ENCODE assay signal across 19 cellular contexts in the genomic region with DNA sequence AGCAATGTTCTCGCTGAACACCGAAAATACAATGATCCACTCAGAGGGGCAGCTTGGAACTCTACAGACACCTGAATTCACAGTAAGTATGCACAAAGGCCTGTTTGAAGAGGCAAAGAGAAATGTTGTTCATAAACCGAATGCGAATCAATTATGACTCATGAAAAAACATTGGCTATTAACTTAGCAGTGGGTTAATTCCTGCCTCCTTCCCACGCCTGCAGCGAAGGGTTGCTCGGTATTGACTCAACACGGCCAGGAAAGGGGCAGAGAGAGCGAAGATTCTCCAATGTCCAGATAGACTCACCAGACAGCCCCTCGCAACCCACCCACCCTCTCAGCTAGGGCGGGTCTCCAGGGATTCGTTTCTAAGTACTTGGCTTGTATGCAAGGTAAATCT. TPM values are rescaled to one million over a fixed set of nuclear protein-coding genes. Genes with fewer than 3 reads are reported as not detected.
DNase-seq lines count a peak whose midpoint lies in the region; ATAC-seq and TF ChIP-seq lines count a peak whose summit lies in the region.
"Had no signal": no experiment of that assay in that cellular context is flagged by ENCODE, and none has a peak within 500 bp of the region (broad histone marks: within the 10 kb centered on the region; RNA-seq: fewer than 3 reads in every experiment).

No MANE protein-coding gene starts in this region.

- CTCF ChIA-PET in Panc1 (lab: Charles Lee), result no interaction called here
- CTCF ChIA-PET in activated CD4-positive, alpha-beta T cell treated with anti-CD3 and anti-CD28 coated beads for 36 hours (lab: Charles Lee), result no interaction called here

- POLR2A ChIA-PET in Panc1 (lab: Charles Lee), result no interaction called here
- POLR2A ChIA-PET in activated CD4-positive, alpha-beta T cell treated with anti-CD3 and anti-CD28 coated beads for 36 hours (lab: Charles Lee), result no interaction called here

- ATAC-seq in Panc1 (peak; percentile 31; the same call in 1 of the 2 replicates), foreskin keratinocyte (peak; percentile 82), mucosa of descending colon (no peak)
- ATAC-seq in activated CD4-positive, alpha-beta T cell treated with anti-CD3 and anti-CD28 coated beads for 36 hours, result no peak

- peaks cover 15% of the 10 kb centered on the region for H3K27me3 Mint-ChIP-seq in progenitor cell of endocrine pancreas
- H3K27me3 Mint-ChIP-seq in activated CD4-positive, alpha-beta T cell treated with anti-CD3 and anti-CD28 coated beads for 36 hours, result peaks cover 5% of the 10 kb centered on the region

- H3K27ac ChIP-seq in Panc1 (ENCODE audit: low read length), result no peak overlapping the region
- no peak overlapping the region for H3K27ac ChIP-seq in foreskin keratinocyte
- peak overlapping the region; percentile 44 for H3K27ac ChIP-seq in temporal lobe (ENCODE audit: low read depth, low read length)
- H3K27ac ChIP-seq: Peyer's patch had no signal

- no peak overlapping the region for H3K27ac Mint-ChIP-seq in progenitor cell of endocrine pancreas
- no peak overlapping the region for H3K27ac Mint-ChIP-seq in activated CD4-positive, alpha-beta T cell treated with anti-CD3 and anti-CD28 coated beads for 36 hours
- H3K27ac Mint-ChIP-seq: CD4-positive, alpha-beta memory T cell; H9 had no signal

- no peak overlapping the region for H3K4me3 ChIP-seq in Panc1 (ENCODE audit: low read depth in 2 of 2, low read length in 2 of 2)
- no peak overlapping the region for H3K4me3 ChIP-seq in astrocyte of the spinal cord (ENCODE audit: low read depth, low read length)
- H3K4me3 ChIP-seq in mucosa of descending colon, result no peak overlapping the region
- H3K4me3 ChIP-seq: Peyer's patch had no signal

- no peaks in the 10 kb centered on the region for H3K36me3 ChIP-seq in Panc1 (ENCODE audit: control insufficient read depth, insufficient read depth, low read length)
- H3K36me3 ChIP-seq in mucosa of descending colon (ENCODE audit: low read depth), result no peaks in the 10 kb centered on the region
- H3K36me3 ChIP-seq: BE2C, Peyer's patch had no signal

- DNase-seq in Panc1 (ENCODE audit: low read depth, low spot score), result no peak
- DNase-seq in astrocyte of the spinal cord (ENCODE audit: low read depth, low spot score), result peak; percentile 23
- DNase-seq in foreskin keratinocyte, result no peak
- no peak for DNase-seq in progenitor cell of endocrine pancreas (ENCODE audit: low spot score, unreplicated experiment)
- no peak for DNase-seq in activated CD4-positive, alpha-beta T cell treated with anti-CD3 and anti-CD28 coated beads for 36 hours
- DNase-seq in mucosa of descending colon, result no peak
- DNase-seq: BE2C; CD4-positive, alpha-beta memory T cell; H9; KG1; NCI-H1092; NCI-H187; NCI-H446 treated with DMSO at 0.1 percent for 48 hours; NCI-H82; Peyer's patch; SIG-M5 had no signal

- no TSS peak for BruUV-seq in Panc1 (replicated peaks; lab: Mats Ljungman, UMichigan)

- peaks cover 2% of the 10 kb centered on the region for H3K4me1 Mint-ChIP-seq in progenitor cell of endocrine pancreas (ENCODE audit: low read depth)
- no peaks in the 10 kb centered on the region for H3K4me1 Mint-ChIP-seq in activated CD4-positive, alpha-beta T cell treated with anti-CD3 and anti-CD28 coated beads for 36 hours
- H3K4me1 Mint-ChIP-seq: CD4-positive, alpha-beta memory T cell had no signal

- TF ChIP-seq CTCF in Panc1 (IDR thresholded peaks at IDR 0.05) (no peak), astrocyte of the spinal cord (IDR thresholded peaks at IDR 0.05; ENCODE audit: low read depth, low read length) (no peak), foreskin keratinocyte (conservative IDR thresholded peaks at IDR 0.05) (no peak), progenitor cell of endocrine pancreas (IDR thresholded peaks at IDR 0.05; ENCODE audit: unreplicated experiment) (no peak), mucosa of descending colon (IDR thresholded peaks at IDR 0.05) (no peak)

- no peaks in the 10 kb centered on the region for H3K9me3 Mint-ChIP-seq in progenitor cell of endocrine pancreas (ENCODE audit: low read depth)
- H3K9me3 Mint-ChIP-seq in activated CD4-positive, alpha-beta T cell treated with anti-CD3 and anti-CD28 coated beads for 36 hours (ENCODE audit: low read depth), result no peaks in the 10 kb centered on the region

- intact Hi-C loops in Panc1 (cut with micrococcal nuclease; ENCODE audit: unreplicated experiment) (no loop called here), mucosa of descending colon (cut with DNase I, micrococcal nuclease) (no loop called here)
- intact Hi-C loops in activated CD4-positive, alpha-beta T cell treated with anti-CD3 and anti-CD28 coated beads for 36 hours (cut with DNase I, micrococcal nuclease), result no loop called here

- H3K36me3 Mint-ChIP-seq in progenitor cell of endocrine pancreas (ENCODE audit: insufficient read depth), result no peaks in the 10 kb centered on the region
- H3K36me3 Mint-ChIP-seq in activated CD4-positive, alpha-beta T cell treated with anti-CD3 and anti-CD28 coated beads for 36 hours (ENCODE audit: low read depth), result no peaks in the 10 kb centered on the region
- H3K36me3 Mint-ChIP-seq: CD4-positive, alpha-beta memory T cell had no signal

- in situ Hi-C loops in Panc1 (cut with HindIII; ENCODE audit: low pct_unique_long_range_greater_than_20kb, low sequenced_read_pairs) (no loop called here), astrocyte of the spinal cord (cut with HindIII; ENCODE audit: low sequenced_read_pairs) (no loop called here)

- no peak overlapping the region for H3K4me3 Mint-ChIP-seq in progenitor cell of endocrine pancreas (ENCODE audit: low read depth)
- no peak overlapping the region for H3K4me3 Mint-ChIP-seq in activated CD4-positive, alpha-beta T cell treated with anti-CD3 and anti-CD28 coated beads for 36 hours
- H3K4me3 Mint-ChIP-seq: CD4-positive, alpha-beta memory T cell; H9 had no signal

- H3K9me3 ChIP-seq in Panc1 (ENCODE audit: control insufficient read depth, insufficient read depth, low read depth, low read length) (no peaks in the 10 kb centered on the region), mucosa of descending colon (no peaks in the 10 kb centered on the region)
- H3K9me3 ChIP-seq: BE2C, Peyer's patch had no signal

- no peaks in the 10 kb centered on the region for H3K27me3 ChIP-seq in Panc1 (ENCODE audit: control insufficient read depth, insufficient read depth, low read length)
- H3K27me3 ChIP-seq in foreskin keratinocyte, result no peaks in the 10 kb centered on the region
- H3K27me3 ChIP-seq: BE2C, Peyer's patch had no signal

- H3K4me1 ChIP-seq in Panc1 (ENCODE audit: control insufficient read depth, insufficient read depth, low read length) (no peaks in the 10 kb centered on the region; the same call in 1 of the 2 replicates), foreskin keratinocyte (peaks cover 5% of the 10 kb centered on the region), mucosa of descending colon (ENCODE audit: low read depth) (no peaks in the 10 kb centered on the region)
- H3K4me1 ChIP-seq: BE2C, Peyer's patch had no signal

RNA-seq across cellular contexts. Expression of a gene that starts 9.4 kb away (rescaled TPM):
- total RNA-seq in Panc1 (2021; ENCODE audit: unreplicated experiment) (2.4 TPM), foreskin keratinocyte (2.3 and 2.4 TPM in 2 replicates), temporal lobe (1.2 TPM), progenitor cell of endocrine pancreas (1.6 and 2.1 TPM in 2 replicates), mucosa of descending colon (10 to 100 TPM in 2 of 3 donors, 1 to 10 TPM in 1; 8.0 to 18.1 (median 17.8) TPM)
- polyA plus RNA-seq in Panc1 (2012; ENCODE audit: insufficient read length), result 1.1 TPM
- polyA plus RNA-seq in foreskin keratinocyte, result 1.1 and 1.4 TPM in 2 replicates
- under 1 TPM in 1 of 2 experiments, not detected in 1; 0.59 TPM for total RNA-seq in activated CD4-positive, alpha-beta T cell treated with anti-CD3 and anti-CD28 coated beads for 36 hours
- total RNA-seq: M059J had no signal
- polyA plus RNA-seq: AG04450 had no signal

Comparison
In these comparisons a context has a peak if more than half of its experiments do, and no peak if none do; other contexts are left out.
1. ATAC-seq: peak in Panc1 (single experiment) and foreskin keratinocyte (single experiment); none in activated CD4-positive, alpha-beta T cell treated with anti-CD3 and anti-CD28 coated beads for 36 hours (single experiment) and mucosa of descending colon (single experiment).